In the genomic region with DNA sequence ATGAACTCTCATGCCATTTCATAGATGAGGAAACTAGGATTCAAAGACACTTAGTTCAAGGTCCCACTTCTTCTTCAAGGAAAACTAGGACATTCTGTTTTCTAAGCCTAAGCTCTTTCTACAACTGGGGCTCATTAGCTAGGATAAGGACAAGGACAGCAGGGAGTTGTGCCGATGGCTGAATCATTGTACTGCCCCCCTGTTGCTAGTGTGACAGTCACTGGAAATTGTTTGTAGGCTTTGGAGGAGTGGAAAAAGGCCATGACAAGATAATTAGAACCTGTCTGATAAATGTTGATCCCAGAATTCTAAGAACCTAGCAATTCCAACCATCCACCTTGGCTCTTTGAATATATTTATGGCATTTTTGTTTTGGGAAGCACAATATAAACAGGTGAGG, we compare ENCODE assay signal across 32 cellular contexts.
"Had no signal": no experiment of that assay in that cellular context is flagged by ENCODE, and none has a peak within 500 bp of the region (broad histone marks: within the 10 kb centered on the region; RNA-seq: fewer than 3 reads in every experiment).

No MANE protein-coding gene starts in this region.

- H3K27ac ChIP-seq: heart left ventricle, left lung, lower lobe of right lung, neutrophil, prostate gland, sigmoid colon, spleen, testis, thyroid gland, transverse colon, upper lobe of left lung, vagina had no signal

- DNase-seq: heart left ventricle; hypothalamus; immature natural killer cell; kidney; left colon; left lung; lower lobe of right lung; mammary epithelial cell; mesenchymal stem cell; naive B cell; natural killer cell; nephron progenitor cell; occipital lobe; posterior cingulate gyrus; retina; right cardiac atrium; sigmoid colon; small intestine; spleen; stimulated activated CD4-positive, alpha-beta T cell treated with anti-CD3 and anti-CD28 coated beads, Interleukin-4, amount 100 ng/mL, for 4 hours; stimulated activated CD8-positive, alpha-beta memory T cell treated with anti-CD3 and anti-CD28 coated beads, Interleukin-4, amount 100 ng/mL, for 48 hours; stimulated activated naive CD4-positive, alpha-beta T cell treated with Interleukin-2 at 50 U/mL for 16 hours; stimulated activated naive CD8-positive, alpha-beta T cell treated with anti-CD3 and anti-CD28 coated beads, Interleukin-15, amount 100 ng/mL, for 72 hours; substantia nigra; testis; thyroid gland; transverse colon; upper lobe of left lung had no signal

- H3K27me3 ChIP-seq: heart left ventricle, left lung, neutrophil, sigmoid colon, spleen, testis, thyroid gland, transverse colon, upper lobe of left lung, vagina had no signal

- H3K4me3 ChIP-seq: heart left ventricle, left lung, lower lobe of right lung, prostate gland, sigmoid colon, spleen, testis, thyroid gland, transverse colon, upper lobe of left lung, vagina had no signal

- H3K9me3 ChIP-seq: neutrophil, prostate gland, testis, thyroid gland had no signal

- H3K4me1 ChIP-seq: heart left ventricle, left lung, lower lobe of right lung, prostate gland, sigmoid colon, spleen, testis, thyroid gland, transverse colon, upper lobe of left lung, vagina had no signal

- H3K36me3 ChIP-seq: heart left ventricle, left lung, lower lobe of right lung, neutrophil, prostate gland, sigmoid colon, spleen, thyroid gland, transverse colon, upper lobe of left lung, vagina had no signal

- ATAC-seq: heart left ventricle; left colon; left lung; lower lobe of right lung; natural killer cell; right cardiac atrium; stimulated activated memory B cell treated with anti-CD40 and anti-IgM and Interleukin-4, amounts not matched to agents 10 μg/mL and 1 μg/mL and 100 μg/mL, for 72 hours; stimulated activated naive CD8-positive, alpha-beta T cell treated with anti-CD3 and anti-CD28 coated beads, Interleukin-15, amount 100 ng/mL, for 72 hours had no signal
